In genomic region chr17:61533797-61534196, GRCh38 we compare ENCODE assay signal across 3 cellular contexts.
TF ChIP-seq lines count a peak whose summit lies in the region.

No MANE protein-coding gene starts in this region.

TF ChIP-seq in A549, 52 proteins besides CTCF, POLR2A, EP300 and RAD21:
- TF ChIP-seq PHF8 (IDR thresholded peaks at IDR 0.05; ENCODE audit: borderline replicate concordance, low read depth), result no peak
- TF ChIP-seq TFCP2L1 (CRISPR knock-in tag; IDR thresholded peaks at IDR 0.05), result no peak
- TF ChIP-seq NPAS2 (CRISPR knock-in tag; IDR thresholded peaks at IDR 0.05; ENCODE audit: borderline replicate concordance), result no peak
- no peak for TF ChIP-seq POLR2AphosphoS2 (conservative IDR thresholded peaks at IDR 0.05; ENCODE audit: low read length)
- no peak for TF ChIP-seq PBX3 (IDR thresholded peaks at IDR 0.05)
- TF ChIP-seq HOXB5 (CRISPR knock-in tag; IDR thresholded peaks at IDR 0.05), result no peak
- no peak for TF ChIP-seq ZFP36 (IDR thresholded peaks at IDR 0.05; ENCODE audit: borderline replicate concordance, partially characterized antibody)
- TF ChIP-seq ATOH8 (CRISPR knock-in tag; IDR thresholded peaks at IDR 0.05; ENCODE audit: low read depth), result no peak
- no peak for TF ChIP-seq JUNB (IDR thresholded peaks at IDR 0.05)
- no peak for TF ChIP-seq ZC3H11A (IDR thresholded peaks at IDR 0.05)
- TF ChIP-seq USF2 (IDR thresholded peaks at IDR 0.05), result no peak
- TF ChIP-seq ELK1 (IDR thresholded peaks at IDR 0.05; ENCODE audit: low read depth, low read length), result no peak
- TF ChIP-seq ESRRA (IDR thresholded peaks at IDR 0.05; ENCODE audit: borderline replicate concordance, low read length), result no peak
- no peak for TF ChIP-seq CEBPB (IDR thresholded peaks at IDR 0.05)
- TF ChIP-seq MYC (IDR thresholded peaks at IDR 0.05; ENCODE audit: borderline replicate concordance, low read length), result no peak
- TF ChIP-seq GATA3 (IDR thresholded peaks at IDR 0.05; ENCODE audit: borderline replicate concordance), result no peak
TF ChIP-seq in A549: peak in this region for 0.

TF ChIP-seq in HCT116, 20 proteins besides CTCF, POLR2A, EP300 and RAD21:
- no peak for TF ChIP-seq POLR2AphosphoS5 (IDR thresholded peaks at IDR 0.05; ENCODE audit: low read depth, low read length)
- no peak for TF ChIP-seq CEBPB (IDR thresholded peaks at IDR 0.05; ENCODE audit: low read depth)
- TF ChIP-seq SIN3A (IDR thresholded peaks at IDR 0.05; ENCODE audit: low read depth), result no peak

TF ChIP-seq in K562, 482 proteins besides CTCF, POLR2A, EP300 and RAD21:
- no peak for TF ChIP-seq SFPQ (IDR thresholded peaks at IDR 0.05; ENCODE audit: low read depth, low read length)
- no peak for TF ChIP-seq RBM25 (IDR thresholded peaks at IDR 0.05; ENCODE audit: low read depth, low read length, severe bottlenecking)
- TF ChIP-seq ZBTB11 (CRISPR knock-in tag; IDR thresholded peaks at IDR 0.05), result peak in 1 of 3 experiments; percentile 94; a peak in 2 of 6 replicates
- no peak for TF ChIP-seq ZBTB40 (IDR thresholded peaks at IDR 0.05)
- TF ChIP-seq ZBTB40 (CRISPR knock-in tag; IDR thresholded peaks at IDR 0.05), result no peak
- TF ChIP-seq ZEB2 (IDR thresholded peaks at IDR 0.05), result no peak
- TF ChIP-seq ZNF639 (CRISPR knock-in tag; conservative IDR thresholded peaks at IDR 0.05 in 1 of 2, IDR thresholded peaks at IDR 0.05 in 1 of 2), result no peak
- TF ChIP-seq AFF4 (CRISPR knock-in tag; IDR thresholded peaks at IDR 0.05), result no peak
- no peak for TF ChIP-seq SNIP1 (IDR thresholded peaks at IDR 0.05; ENCODE audit: low read depth)
- TF ChIP-seq CHCHD3 (CRISPR knock-in tag; IDR thresholded peaks at IDR 0.05), result no peak
- TF ChIP-seq TRIM25 (IDR thresholded peaks at IDR 0.05; ENCODE audit: borderline replicate concordance), result no peak
- TF ChIP-seq FOSL1 (tag; conservative IDR thresholded peaks at IDR 0.05), result no peak
- TF ChIP-seq ZNF717 (CRISPR knock-in tag; IDR thresholded peaks at IDR 0.05), result no peak
- TF ChIP-seq CBX8 (IDR thresholded peaks at IDR 0.05; ENCODE audit: borderline replicate concordance, extremely low read depth, low read depth, low read length, poor library complexity, severe bottlenecking), result peak; percentile 6
- no peak for TF ChIP-seq ZNF830 (CRISPR knock-in tag; IDR thresholded peaks at IDR 0.05)
